ENCODE assay signal across 1 cellular context in the genomic region with DNA sequence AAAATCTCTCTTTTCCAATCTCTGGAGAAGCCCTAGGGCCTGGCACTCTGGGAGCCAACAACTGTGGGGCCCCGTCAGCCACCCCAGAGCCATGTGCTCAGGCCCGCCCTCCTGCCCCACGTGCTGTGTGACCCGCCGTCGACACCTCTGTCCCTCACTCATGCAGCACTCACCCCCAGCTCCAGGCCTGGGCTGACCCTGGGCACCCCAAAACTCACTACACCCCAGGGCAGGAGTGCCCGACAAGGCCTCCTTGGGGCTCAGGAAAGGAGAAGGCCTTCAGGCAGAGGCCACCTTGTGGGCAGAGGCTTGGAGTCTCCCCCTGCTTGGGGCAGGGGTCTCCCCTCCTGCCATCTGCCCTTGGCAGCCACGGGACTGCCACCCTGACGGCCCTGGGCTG.
TF ChIP-seq lines count a peak whose summit lies in the region.

No MANE protein-coding gene starts in this region.

TF ChIP-seq in K562, 482 proteins besides CTCF, POLR2A, EP300 and RAD21 (continued from another document):
- TF ChIP-seq, protein P1, sequence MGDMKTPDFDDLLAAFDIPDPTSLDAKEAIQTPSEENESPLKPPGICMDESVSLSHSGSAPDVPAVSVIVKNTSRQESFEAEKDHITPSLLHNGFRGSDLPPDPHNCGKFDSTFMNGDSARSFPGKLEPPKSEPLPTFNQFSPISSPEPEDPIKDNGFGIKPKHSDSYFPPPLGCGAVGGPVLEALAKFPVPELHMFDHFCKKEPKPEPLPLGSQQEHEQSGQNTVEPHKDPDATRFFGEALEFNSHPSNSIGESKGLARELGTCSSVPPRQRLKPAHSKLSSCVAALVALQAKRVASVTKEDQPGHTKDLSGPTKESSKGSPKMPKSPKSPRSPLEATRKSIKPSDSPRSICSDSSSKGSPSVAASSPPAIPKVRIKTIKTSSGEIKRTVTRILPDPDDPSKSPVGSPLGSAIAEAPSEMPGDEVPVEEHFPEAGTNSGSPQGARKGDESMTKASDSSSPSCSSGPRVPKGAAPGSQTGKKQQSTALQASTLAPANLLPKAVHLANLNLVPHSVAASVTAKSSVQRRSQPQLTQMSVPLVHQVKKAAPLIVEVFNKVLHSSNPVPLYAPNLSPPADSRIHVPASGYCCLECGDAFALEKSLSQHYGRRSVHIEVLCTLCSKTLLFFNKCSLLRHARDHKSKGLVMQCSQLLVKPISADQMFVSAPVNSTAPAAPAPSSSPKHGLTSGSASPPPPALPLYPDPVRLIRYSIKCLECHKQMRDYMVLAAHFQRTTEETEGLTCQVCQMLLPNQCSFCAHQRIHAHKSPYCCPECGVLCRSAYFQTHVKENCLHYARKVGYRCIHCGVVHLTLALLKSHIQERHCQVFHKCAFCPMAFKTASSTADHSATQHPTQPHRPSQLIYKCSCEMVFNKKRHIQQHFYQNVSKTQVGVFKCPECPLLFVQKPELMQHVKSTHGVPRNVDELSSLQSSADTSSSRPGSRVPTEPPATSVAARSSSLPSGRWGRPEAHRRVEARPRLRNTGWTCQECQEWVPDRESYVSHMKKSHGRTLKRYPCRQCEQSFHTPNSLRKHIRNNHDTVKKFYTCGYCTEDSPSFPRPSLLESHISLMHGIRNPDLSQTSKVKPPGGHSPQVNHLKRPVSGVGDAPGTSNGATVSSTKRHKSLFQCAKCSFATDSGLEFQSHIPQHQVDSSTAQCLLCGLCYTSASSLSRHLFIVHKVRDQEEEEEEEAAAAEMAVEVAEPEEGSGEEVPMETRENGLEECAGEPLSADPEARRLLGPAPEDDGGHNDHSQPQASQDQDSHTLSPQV (IDR thresholded peaks at IDR 0.05), result no peak
- TF ChIP-seq ZFP30 (CRISPR knock-in tag; IDR thresholded peaks at IDR 0.05; ENCODE audit: borderline replicate concordance) (no peak), FOXK2 (conservative IDR thresholded peaks at IDR 0.05 in 1 of 2, IDR thresholded peaks at IDR 0.05 in 1 of 2; ENCODE audit: low read depth in 2 of 2) (no peak), PCBP1 (IDR thresholded peaks at IDR 0.05; ENCODE audit: low read depth, low read length, poor library complexity, severe bottlenecking) (peak; percentile 10), ZNF780A (CRISPR knock-in tag; IDR thresholded peaks at IDR 0.05) (no peak), HDAC6 (IDR thresholded peaks at IDR 0.05; ENCODE audit: low read depth, low read length) (no peak)
